ENCODE assay signal across 11 cellular contexts in the genomic region with DNA sequence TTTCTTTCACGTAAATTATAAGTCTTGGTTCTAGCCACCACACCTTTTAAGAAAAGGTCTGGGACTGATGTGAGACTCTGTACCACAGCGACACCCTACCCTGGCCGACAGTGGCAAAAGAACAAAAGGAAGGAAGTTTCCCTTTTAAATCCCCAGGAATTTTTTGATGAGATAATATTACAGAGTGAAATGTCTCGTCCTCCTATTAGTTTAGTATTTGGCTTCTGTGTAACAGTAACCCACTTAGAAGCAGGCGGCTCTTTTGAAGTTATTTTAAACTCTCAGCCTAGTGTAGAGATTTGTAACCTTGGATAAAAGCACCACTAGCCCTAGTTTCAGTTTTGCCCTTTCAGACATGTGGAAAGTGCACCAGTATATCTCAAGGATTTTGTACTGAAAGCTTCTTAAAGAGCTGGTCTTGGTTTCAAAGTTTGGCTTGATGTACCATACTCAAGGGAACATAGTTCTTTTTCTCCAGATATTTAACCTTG.
A peak's percentile ranks its signal among the peaks of the same experiment; 100 is the strongest.
DNase-seq lines count a peak whose midpoint lies in the region; ATAC-seq and TF ChIP-seq lines count a peak whose summit lies in the region.
"Had no signal": no experiment of that assay in that cellular context is flagged by ENCODE, and none has a peak within 500 bp of the region (broad histone marks: within the 10 kb centered on the region; RNA-seq: fewer than 3 reads in every experiment).

No MANE protein-coding gene starts in this region.

- TF ChIP-seq POLR2A in erythroblast (IDR thresholded peaks at IDR 0.05; ENCODE audit: low read length): no peak

- TF ChIP-seq CTCF in RWPE2 (IDR thresholded peaks at IDR 0.05; ENCODE audit: poor library complexity, severe bottlenecking): peak; percentile 12
- no peak for TF ChIP-seq CTCF in fibroblast of lung (conservative IDR thresholded peaks at IDR 0.05 in 1 of 2, IDR thresholded peaks at IDR 0.05 in 1 of 2; ENCODE audit: low read depth in 1 of 2, low read length in 2 of 2)

- H3K79me2 ChIP-seq in ACC112 (ENCODE audit: control insufficient read depth, insufficient read depth, low read length, unreplicated experiment): no peaks in the 10 kb centered on the region
- no peaks in the 10 kb centered on the region for H3K79me2 ChIP-seq in fibroblast of lung (ENCODE audit: control insufficient read depth, insufficient read depth, low read length)

- no peak overlapping the region for H3K4me3 Mint-ChIP-seq in activated CD4-positive, alpha-beta T cell treated with anti-CD3 and anti-CD28 coated beads, Interleukin-2, amount 10 ng/mL, durations not matched to agents 24 days and 14 days
- H3K4me3 Mint-ChIP-seq: CD14-positive monocyte had no signal

- no peaks in the 10 kb centered on the region for H4K20me1 ChIP-seq in fibroblast of lung (ENCODE audit: control insufficient read depth, extremely low read depth, insufficient read depth, low read length)

- H3K4me1 Mint-ChIP-seq in activated CD4-positive, alpha-beta T cell treated with anti-CD3 and anti-CD28 coated beads, Interleukin-2, amount 10 ng/mL, durations not matched to agents 24 days and 14 days: peaks cover 2% of the 10 kb centered on the region
- H3K4me1 Mint-ChIP-seq: CD14-positive monocyte had no signal

- H3K4me3 ChIP-seq in ACC112 (ENCODE audit: low read depth, low read length): peak overlapping the region; percentile 75
- H3K4me3 ChIP-seq in RWPE2 (ENCODE audit: severe bottlenecking): no peak overlapping the region
- H3K4me3 ChIP-seq in fibroblast of lung (replicated peaks in 1 of 4; ENCODE audit: control extremely low read depth in 1 of 4, insufficient read depth in 1 of 4, low read depth in 3 of 4, low read length in 4 of 4): peak overlapping the region in 3 of 4 experiments; percentile 14 to 47 (median 27)

- H3K9me3 Mint-ChIP-seq in activated CD4-positive, alpha-beta T cell treated with anti-CD3 and anti-CD28 coated beads, Interleukin-2, amount 10 ng/mL, durations not matched to agents 24 days and 14 days: no peaks in the 10 kb centered on the region
- H3K9me3 Mint-ChIP-seq: activated T-helper 2 cell treated with anti-CD3 and anti-CD28 coated beads, Interferon-gamma antibody, Interleukin-2, Interleukin-4, amounts not matched to agents 10 μg/mL and 5 μg/mL and 100 μg/mL, durations not matched to agents 14 hours and 24 hours and 36 hours had no signal

- H3K9ac ChIP-seq in fibroblast of lung (ENCODE audit: insufficient read depth, low read length): no peak overlapping the region

- H3K4me2 ChIP-seq in fibroblast of lung (ENCODE audit: extremely low read depth, insufficient read depth, low read length): peak overlapping the region; percentile 92

- H3K36me3 ChIP-seq in ACC112 (ENCODE audit: insufficient read depth, low read length) (no peaks in the 10 kb centered on the region), RWPE2 (ENCODE audit: low read depth) (no peaks in the 10 kb centered on the region), fibroblast of lung (ENCODE audit: control insufficient read depth, insufficient read depth, low read length) (no peaks in the 10 kb centered on the region)

- intact Hi-C loops in activated CD4-positive, alpha-beta T cell treated with anti-CD3 and anti-CD28 coated beads, Interleukin-2, amount 10 ng/mL, durations not matched to agents 24 days and 14 days (cut with micrococcal nuclease): no loop called here

- peaks cover 57% of the 10 kb centered on the region for H3K27me3 Mint-ChIP-seq in activated CD4-positive, alpha-beta T cell treated with anti-CD3 and anti-CD28 coated beads, Interleukin-2, amount 10 ng/mL, durations not matched to agents 24 days and 14 days

- H3K36me3 Mint-ChIP-seq in activated CD4-positive, alpha-beta T cell treated with anti-CD3 and anti-CD28 coated beads, Interleukin-2, amount 10 ng/mL, durations not matched to agents 24 days and 14 days (ENCODE audit: low read depth): no peaks in the 10 kb centered on the region
- H3K36me3 Mint-ChIP-seq: CD14-positive monocyte had no signal

- H3K9me3 ChIP-seq in RWPE2 (ENCODE audit: severe bottlenecking) (no peaks in the 10 kb centered on the region), fibroblast of lung (ENCODE audit: control insufficient read depth, insufficient read depth, low read depth, low read length) (no peaks in the 10 kb centered on the region)

- DNase-seq in RWPE2 (ENCODE audit: low spot score) (no peak), fibroblast of lung (ENCODE audit: low read depth in 2 of 2) (peak; percentile 30 to 55), myocyte (ENCODE audit: low read depth) (peak; percentile 87), erythroblast (lab: John Stamatoyannopoulos, UW) (no peak)
- no peak for DNase-seq in activated CD4-positive, alpha-beta T cell treated with anti-CD3 and anti-CD28 coated beads, Interleukin-2, amount 10 ng/mL, durations not matched to agents 24 days and 14 days
- DNase-seq: NCI-H1930 had no signal

- ATAC-seq in RWPE2 (ENCODE audit: low read depth): peak; percentile 24; the same call in 2 of the 3 replicates
- no peak for ATAC-seq in GM21447 (IDR thresholded peaks at IDR 0.05; ENCODE audit: unreplicated experiment)
- no peak for ATAC-seq in GM18519 (IDR thresholded peaks at IDR 0.05; ENCODE audit: low FRiP score, unreplicated experiment)

- H3K27ac ChIP-seq in ACC112 (ENCODE audit: low read depth, low read length) (peak overlapping the region; percentile 42), RWPE2 (ENCODE audit: poor library complexity, severe bottlenecking) (peak overlapping the region; percentile 31), fibroblast of lung (ENCODE audit: insufficient read depth, low read length) (no peak overlapping the region)

- H2AFZ ChIP-seq in ACC112 (ENCODE audit: low read length, unreplicated experiment): peak overlapping the region; percentile 4
- H2AFZ ChIP-seq in fibroblast of lung (ENCODE audit: low read length): peak overlapping the region; percentile 10

- no peak overlapping the region for H3K27ac Mint-ChIP-seq in activated CD4-positive, alpha-beta T cell treated with anti-CD3 and anti-CD28 coated beads, Interleukin-2, amount 10 ng/mL, durations not matched to agents 24 days and 14 days
- H3K27ac Mint-ChIP-seq: activated T-helper 2 cell treated with anti-CD3 and anti-CD28 coated beads, Interferon-gamma antibody, Interleukin-2, Interleukin-4, amounts not matched to agents 10 μg/mL and 5 μg/mL and 100 μg/mL, durations not matched to agents 14 hours and 24 hours and 36 hours; CD14-positive monocyte had no signal

- H3K4me1 ChIP-seq in ACC112 (ENCODE audit: control insufficient read depth, insufficient read depth, low read length, unreplicated experiment) (peaks cover 32% of the 10 kb centered on the region), RWPE2 (ENCODE audit: insufficient read depth, poor library complexity, severe bottlenecking) (peaks cover 27% of the 10 kb centered on the region), fibroblast of lung (ENCODE audit: control insufficient read depth, extremely low read depth, insufficient read depth, low read length) (peaks cover 6% of the 10 kb centered on the region)

- H3K27me3 ChIP-seq in ACC112 (ENCODE audit: insufficient read depth, low read length) (no peaks in the 10 kb centered on the region), RWPE2 (ENCODE audit: insufficient read depth, poor library complexity, severe bottlenecking) (no peaks in the 10 kb centered on the region), fibroblast of lung (ENCODE audit: control insufficient read depth, insufficient read depth, low read length) (no peaks in the 10 kb centered on the region)

Comparison
In these comparisons a context has a peak if more than half of its experiments do, and no peak if none do; other contexts are left out.
1. DNase-seq: peak in fibroblast of lung (2 of 2) and myocyte (single experiment); none in RWPE2 (single experiment), erythroblast (0 of 2) and activated CD4-positive, alpha-beta T cell treated with anti-CD3 and anti-CD28 coated beads, Interleukin-2, amount 10 ng/mL, durations not matched to agents 24 days and 14 days (single experiment).